28 cellular contexts compared by ENCODE assay signal in the genomic region with DNA sequence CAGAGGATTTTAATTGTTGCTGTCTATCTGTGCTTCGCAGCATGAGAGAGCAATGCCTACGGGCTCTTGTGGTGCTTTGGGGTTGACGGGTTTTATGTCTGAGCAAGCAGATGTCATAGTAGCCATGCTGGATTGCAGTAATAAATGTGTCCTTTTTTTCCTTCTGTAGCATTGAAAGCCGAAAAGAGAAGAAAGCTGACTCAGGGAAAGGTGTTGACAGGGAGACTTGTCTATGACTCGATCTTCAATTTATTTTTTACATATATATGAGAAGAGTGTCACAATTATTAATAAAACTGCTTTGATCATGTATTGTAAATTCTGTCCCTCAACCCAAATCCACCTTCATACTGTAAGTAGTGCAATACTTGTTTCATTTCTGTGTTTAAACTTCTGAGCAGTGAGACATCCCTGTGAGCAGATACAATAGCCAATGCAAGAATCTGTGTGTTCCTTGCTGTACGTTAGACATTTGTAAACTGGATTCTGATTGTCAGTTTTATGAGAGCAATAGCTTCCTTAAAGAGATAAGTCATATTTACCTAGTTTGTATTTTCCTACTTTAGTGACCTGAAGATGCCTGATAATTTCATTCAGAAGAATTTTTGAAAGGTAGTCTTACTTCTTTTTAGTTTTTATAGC.
DNase-seq lines count a peak whose midpoint lies in the region; TF ChIP-seq lines count a peak whose summit lies in the region.
"Had no signal": no experiment of that assay in that cellular context is flagged by ENCODE, and none has a peak within 500 bp of the region (broad histone marks: within the 10 kb centered on the region; RNA-seq: fewer than 3 reads in every experiment).

No MANE protein-coding gene starts in this region.

- H3K4me3 ChIP-seq in hepatocyte = no peak overlapping the region
- H3K4me3 ChIP-seq in sigmoid colon = no peak overlapping the region
- H3K4me3 ChIP-seq: coronary artery, gastrocnemius medialis, MG63, SJCRH30, skin epidermis had no signal

- TF ChIP-seq CTCF in hepatocyte (IDR thresholded peaks at IDR 0.05; ENCODE audit: poor library complexity) (no peak), sigmoid colon (IDR thresholded peaks at IDR 0.05) (no peak), osteocyte (IDR thresholded peaks at IDR 0.05) (no peak)

- H3K4me2 ChIP-seq in hepatocyte = peak overlapping the region; percentile 36

- H3K9me3 Mint-ChIP-seq in activated CD4-positive, alpha-beta T cell treated with anti-CD3 and anti-CD28 coated beads, Interleukin-2, amount 10 ng/mL, durations not matched to agents 24 days and 14 days = peaks cover 15% of the 10 kb centered on the region
- H3K9me3 Mint-ChIP-seq in activated T-helper 1 cell treated with anti-CD3 and anti-CD28 coated beads, Interleukin-12 subunit alpha, Interleukin-12 subunit beta, Interleukin-2, Interleukin-4 antibody, amounts not matched to agents 30 ng/mL and 10 ng/mL and 1 ng/mL, durations not matched to agents 14 hours and 24 hours and 36 hours = peaks cover 11% of the 10 kb centered on the region
- no peaks in the 10 kb centered on the region for H3K9me3 Mint-ChIP-seq in osteocyte (ENCODE audit: unreplicated experiment)
- H3K9me3 Mint-ChIP-seq: activated T-cell treated with anti-CD3 and anti-CD28 coated beads, Interleukin-2, amount 50 U/mL, for 72 hours; effector memory CD8-positive, alpha-beta T cell; memory B cell; type B pancreatic cell had no signal

- no peaks in the 10 kb centered on the region for H3K36me3 ChIP-seq in hepatocyte (replicated peaks; ENCODE audit: insufficient read depth, low read depth)
- H3K36me3 ChIP-seq in sigmoid colon = no peaks in the 10 kb centered on the region
- H3K36me3 ChIP-seq: gastrocnemius medialis, MG63, neutrophil, SJCRH30 had no signal

- no peak for TF ChIP-seq EP300 in sigmoid colon (IDR thresholded peaks at IDR 0.05)

- no peaks in the 10 kb centered on the region for H3K4me1 ChIP-seq in hepatocyte (ENCODE audit: insufficient read depth)
- no peaks in the 10 kb centered on the region for H3K4me1 ChIP-seq in sigmoid colon
- H3K4me1 ChIP-seq: gastrocnemius medialis, SJCRH30 had no signal

- H3K9me2 ChIP-seq in hepatocyte (replicated peaks; ENCODE audit: insufficient read depth) = no peaks in the 10 kb centered on the region

- H2AFZ ChIP-seq in hepatocyte = no peak overlapping the region

- intact Hi-C loops in activated CD4-positive, alpha-beta T cell treated with anti-CD3 and anti-CD28 coated beads, Interleukin-2, amount 10 ng/mL, durations not matched to agents 24 days and 14 days (cut with micrococcal nuclease) = loop anchor here (10.0 kb wide), 1 partner anchor 1498 kb away; no protein-coding TSS in a partner anchor
- intact Hi-C loops in activated T-helper 1 cell treated with anti-CD3 and anti-CD28 coated beads, Interleukin-12 subunit alpha, Interleukin-12 subunit beta, Interleukin-2, Interleukin-4 antibody, amounts not matched to agents 30 ng/mL and 10 ng/mL and 1 ng/mL, durations not matched to agents 14 hours and 24 hours and 36 hours (cut with micrococcal nuclease) = no loop called here
- intact Hi-C loops in sigmoid colon (cut with DNase I) = no loop called here

- no peaks in the 10 kb centered on the region for H3K9me3 ChIP-seq in hepatocyte (ENCODE audit: low read depth)
- H3K9me3 ChIP-seq in sigmoid colon = no peaks in the 10 kb centered on the region
- H3K9me3 ChIP-seq: gastrocnemius medialis, MG63, neutrophil, SJCRH30 had no signal

- no peak overlapping the region for H3K27ac ChIP-seq in hepatocyte
- no peak overlapping the region for H3K27ac ChIP-seq in sigmoid colon
- H3K27ac ChIP-seq: coronary artery, gastrocnemius medialis, neutrophil, SJCRH30, skin epidermis had no signal

- H3K27me3 ChIP-seq in hepatocyte (no peaks in the 10 kb centered on the region), sigmoid colon (no peaks in the 10 kb centered on the region)
- H3K27me3 ChIP-seq: gastrocnemius medialis, MG63, SJCRH30 had no signal

- no peak overlapping the region for H3K4me3 Mint-ChIP-seq in activated CD4-positive, alpha-beta T cell treated with anti-CD3 and anti-CD28 coated beads, Interleukin-2, amount 10 ng/mL, durations not matched to agents 24 days and 14 days
- H3K4me3 Mint-ChIP-seq in activated T-helper 1 cell treated with anti-CD3 and anti-CD28 coated beads, Interleukin-12 subunit alpha, Interleukin-12 subunit beta, Interleukin-2, Interleukin-4 antibody, amounts not matched to agents 30 ng/mL and 10 ng/mL and 1 ng/mL, durations not matched to agents 14 hours and 24 hours and 36 hours = peak overlapping the region; percentile 7
- no peak overlapping the region for H3K4me3 Mint-ChIP-seq in osteocyte (ENCODE audit: unreplicated experiment)
- H3K4me3 Mint-ChIP-seq: memory B cell, T-cell, type B pancreatic cell had no signal

- WGBS in hepatocyte (ENCODE audit: low lambda C conversion rate, missing lambda C conversion rate) = 66% methylated on average over 6 of the region's 6 CpGs
- WGBS in sigmoid colon, 2 donors = 16 to 50% methylated on average over 6 of the region's 6 CpGs

- peak; percentile 47 for DNase-seq in activated CD4-positive, alpha-beta T cell treated with anti-CD3 and anti-CD28 coated beads, Interleukin-2, amount 10 ng/mL, durations not matched to agents 24 days and 14 days
- no peak for DNase-seq in activated CD4-positive, alpha-beta T cell treated with anti-CD3 and anti-CD28 coated beads, Interleukin-2, amount 50 U/mL, for 4 hours
- DNase-seq in ELR (ENCODE audit: low read depth) (peak; percentile 31), hepatocyte (ENCODE audit: low spot score) (no peak), NOMO-1 treated with dmso at 0.1 percent for 144 hours (lab: John Stamatoyannopoulos, UW; ENCODE audit: unreplicated experiment) (no peak), sigmoid colon (no peak), osteocyte (ENCODE audit: extremely low spot score, unreplicated experiment) (no peak)
- no peak for DNase-seq in activated T-helper 1 cell treated with anti-CD3 and anti-CD28 coated beads, Interleukin-12 subunit alpha, Interleukin-12 subunit beta, Interleukin-2, Interleukin-4 antibody, amounts not matched to agents 30 ng/mL and 10 ng/mL and 1 ng/mL, durations not matched to agents 14 hours and 24 hours and 36 hours (ENCODE audit: low spot score)
- DNase-seq: activated CD4-positive, CD25-positive, alpha-beta regulatory T cell treated with anti-CD3 and anti-CD28 coated beads, Interleukin-2, amount 50 U/mL, for 72 hours; activated naive CD4-positive, alpha-beta T cell treated with anti-CD3 and anti-CD28 coated beads, Interleukin-2, amount 50 U/mL, for 16 hours; activated T-cell treated with anti-CD3 and anti-CD28 coated beads, Interleukin-2, amount 50 U/mL, for 72 hours; amygdala; DMS79 treated with DMSO at 0.1 percent for 48 hours; effector memory CD8-positive, alpha-beta T cell; gastrocnemius medialis; H7; NCI-H1417; NCI-H2081; NCI-H345; SJCRH30; stimulated activated CD4-positive, alpha-beta T cell treated with anti-CD3 and anti-CD28 coated beads, Interleukin-1b, Interleukin-23, amount 100 ng/mL, for 48 hours; T-cell had no signal

- peaks cover 34% of the 10 kb centered on the region for H3K36me3 Mint-ChIP-seq in activated CD4-positive, alpha-beta T cell treated with anti-CD3 and anti-CD28 coated beads, Interleukin-2, amount 10 ng/mL, durations not matched to agents 24 days and 14 days (ENCODE audit: low read depth)
- peaks cover 30% of the 10 kb centered on the region for H3K36me3 Mint-ChIP-seq in activated T-helper 1 cell treated with anti-CD3 and anti-CD28 coated beads, Interleukin-12 subunit alpha, Interleukin-12 subunit beta, Interleukin-2, Interleukin-4 antibody, amounts not matched to agents 30 ng/mL and 10 ng/mL and 1 ng/mL, durations not matched to agents 14 hours and 24 hours and 36 hours (ENCODE audit: low read depth)
- no peaks in the 10 kb centered on the region for H3K36me3 Mint-ChIP-seq in osteocyte (ENCODE audit: unreplicated experiment)
- H3K36me3 Mint-ChIP-seq: memory B cell, type B pancreatic cell had no signal

- peaks cover 42% of the 10 kb centered on the region for H3K4me1 Mint-ChIP-seq in activated CD4-positive, alpha-beta T cell treated with anti-CD3 and anti-CD28 coated beads, Interleukin-2, amount 10 ng/mL, durations not matched to agents 24 days and 14 days
- peaks cover 53% of the 10 kb centered on the region for H3K4me1 Mint-ChIP-seq in activated T-helper 1 cell treated with anti-CD3 and anti-CD28 coated beads, Interleukin-12 subunit alpha, Interleukin-12 subunit beta, Interleukin-2, Interleukin-4 antibody, amounts not matched to agents 30 ng/mL and 10 ng/mL and 1 ng/mL, durations not matched to agents 14 hours and 24 hours and 36 hours (ENCODE audit: low read depth)
- H3K4me1 Mint-ChIP-seq in osteocyte (ENCODE audit: unreplicated experiment) = peaks cover 2% of the 10 kb centered on the region
- H3K4me1 Mint-ChIP-seq: memory B cell had no signal

- H3K27ac Mint-ChIP-seq in activated CD4-positive, alpha-beta T cell treated with anti-CD3 and anti-CD28 coated beads, Interleukin-2, amount 10 ng/mL, durations not matched to agents 24 days and 14 days = no peak overlapping the region
- peak overlapping the region; percentile 77 for H3K27ac Mint-ChIP-seq in activated T-helper 1 cell treated with anti-CD3 and anti-CD28 coated beads, Interleukin-12 subunit alpha, Interleukin-12 subunit beta, Interleukin-2, Interleukin-4 antibody, amounts not matched to agents 30 ng/mL and 10 ng/mL and 1 ng/mL, durations not matched to agents 14 hours and 24 hours and 36 hours
- no peak overlapping the region for H3K27ac Mint-ChIP-seq in osteocyte (ENCODE audit: unreplicated experiment)
- H3K27ac Mint-ChIP-seq: activated T-cell treated with anti-CD3 and anti-CD28 coated beads, Interleukin-2, amount 50 U/mL, for 72 hours; memory B cell; type B pancreatic cell had no signal

- no peak for TF ChIP-seq POLR2A in sigmoid colon (IDR thresholded peaks at IDR 0.05)

- no peaks in the 10 kb centered on the region for H3K27me3 Mint-ChIP-seq in activated CD4-positive, alpha-beta T cell treated with anti-CD3 and anti-CD28 coated beads, Interleukin-2, amount 10 ng/mL, durations not matched to agents 24 days and 14 days
- H3K27me3 Mint-ChIP-seq in activated T-helper 1 cell treated with anti-CD3 and anti-CD28 coated beads, Interleukin-12 subunit alpha, Interleukin-12 subunit beta, Interleukin-2, Interleukin-4 antibody, amounts not matched to agents 30 ng/mL and 10 ng/mL and 1 ng/mL, durations not matched to agents 14 hours and 24 hours and 36 hours (ENCODE audit: insufficient read depth) = no peaks in the 10 kb centered on the region
- H3K27me3 Mint-ChIP-seq in osteocyte (ENCODE audit: unreplicated experiment) = no peaks in the 10 kb centered on the region
- H3K27me3 Mint-ChIP-seq: effector memory CD8-positive, alpha-beta T cell; T-cell; type B pancreatic cell had no signal

- H3K79me2 ChIP-seq in hepatocyte = no peaks in the 10 kb centered on the region

- no peaks in the 10 kb centered on the region for H4K20me1 ChIP-seq in hepatocyte (ENCODE audit: insufficient read depth, poor library complexity, severe bottlenecking)

Comparison
In these comparisons a context has a peak if more than half of its experiments do, and no peak if none do; other contexts are left out.
1. DNase-seq: peak in activated CD4-positive, alpha-beta T cell treated with anti-CD3 and anti-CD28 coated beads, Interleukin-2, amount 10 ng/mL, durations not matched to agents 24 days and 14 days (single experiment) and ELR (single experiment); none in activated CD4-positive, alpha-beta T cell treated with anti-CD3 and anti-CD28 coated beads, Interleukin-2, amount 50 U/mL, for 4 hours (0 of 2), activated T-helper 1 cell treated with anti-CD3 and anti-CD28 coated beads, Interleukin-12 subunit alpha, Interleukin-12 subunit beta, Interleukin-2, Interleukin-4 antibody, amounts not matched to agents 30 ng/mL and 10 ng/mL and 1 ng/mL, durations not matched to agents 14 hours and 24 hours and 36 hours (single experiment), hepatocyte (single experiment), NOMO-1 treated with dmso at 0.1 percent for 144 hours (single experiment), sigmoid colon (single experiment) and osteocyte (single experiment).